ENCODE assay signal across 24 cellular contexts in the genomic region with DNA sequence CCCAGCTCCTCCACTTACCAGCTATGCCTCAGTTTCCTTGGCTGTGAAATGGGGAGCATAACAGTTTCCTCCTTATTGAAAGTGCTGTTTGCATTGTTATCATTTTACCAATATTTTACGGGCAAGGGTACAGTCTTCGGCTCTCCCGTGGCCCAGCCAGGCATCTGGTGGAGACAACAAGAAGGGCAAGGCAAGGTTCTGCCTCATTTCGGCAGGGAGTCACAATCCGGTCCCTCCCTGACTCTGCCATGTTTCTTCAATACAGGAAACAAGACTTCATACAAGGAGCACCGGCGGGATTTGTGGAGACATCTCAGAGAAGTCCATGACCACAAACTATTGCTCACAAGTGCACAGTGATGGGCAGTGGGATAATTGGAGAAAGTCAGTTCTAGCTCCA.
"Had no signal": no experiment of that assay in that cellular context is flagged by ENCODE, and none has a peak within 500 bp of the region (broad histone marks: within the 10 kb centered on the region; RNA-seq: fewer than 3 reads in every experiment).

No MANE protein-coding gene starts in this region.

- H3K9me3 ChIP-seq: left ventricle myocardium inferior, mucosa of descending colon, right lobe of liver, upper lobe of left lung had no signal

- H3K9me3 Mint-ChIP-seq: natural killer cell treated with Interleukin-12 subunit alpha and Interleukin-12 subunit beta and Interleukin-15 and Interleukin-18, amount 100 ng/mL, for 72 hours had no signal

- H3K79me2 ChIP-seq: parathyroid adenoma had no signal

- H3K4me3 Mint-ChIP-seq: immature natural killer cell; naive thymus-derived CD4-positive, alpha-beta T cell; natural killer cell treated with Interleukin-12 subunit alpha and Interleukin-12 subunit beta and Interleukin-15 and Interleukin-18, amount 100 ng/mL, for 72 hours; stimulated activated memory B cell treated with anti-CD40 and anti-IgM and Interleukin-4, amounts not matched to agents 10 μg/mL and 1 μg/mL and 100 μg/mL, for 72 hours; stimulated activated naive CD8-positive, alpha-beta T cell treated with anti-CD3 and anti-CD28 coated beads, Interleukin-15, amount 100 ng/mL, for 72 hours had no signal

- H3K4me3 ChIP-seq: left ventricle myocardium inferior, lung, mucosa of descending colon, psoas muscle, right lobe of liver, smooth muscle cell, tibial nerve, upper lobe of left lung had no signal

- H3K36me3 ChIP-seq: left ventricle myocardium inferior, right lobe of liver, tibial nerve, upper lobe of left lung had no signal

- H3K27me3 ChIP-seq: right lobe of liver, tibial nerve, upper lobe of left lung had no signal

- ATAC-seq: mucosa of descending colon; naive thymus-derived CD4-positive, alpha-beta T cell; natural killer cell treated with Interleukin-12 subunit alpha and Interleukin-12 subunit beta and Interleukin-15 and Interleukin-18, amount 100 ng/mL, for 72 hours; psoas muscle; right lobe of liver; stimulated activated memory B cell treated with anti-CD40 and anti-IgM and Interleukin-4, amounts not matched to agents 10 μg/mL and 1 μg/mL and 100 μg/mL, for 72 hours; stimulated activated naive CD8-positive, alpha-beta T cell treated with anti-CD3 and anti-CD28 coated beads, Interleukin-15, amount 100 ng/mL, for 72 hours had no signal

- H3K4me1 ChIP-seq: parathyroid adenoma, psoas muscle, right lobe of liver, tibial nerve had no signal

- H3K9ac ChIP-seq: parathyroid adenoma had no signal

- H2AFZ ChIP-seq: parathyroid adenoma had no signal

- DNase-seq: hypothalamus; immature natural killer cell; left ventricle myocardium inferior; mesendoderm; midbrain; mucosa of descending colon; naive thymus-derived CD4-positive, alpha-beta T cell; nucleus accumbens; psoas muscle; right lobe of liver; stimulated activated CD4-positive, alpha-beta T cell treated with anti-CD3 and anti-CD28 coated beads, Interleukin-1b, Interleukin-23, amount 100 ng/mL, for 48 hours; stimulated activated CD4-positive, alpha-beta T cell treated with anti-CD3 and anti-CD28 coated beads, Interleukin-2, amount 100 ng/mL, for 48 hours; stimulated activated CD4-positive, alpha-beta T cell treated with anti-CD3 and anti-CD28 coated beads, Interleukin-4, amount 100 ng/mL, for 4 hours; stimulated activated CD8-positive, alpha-beta memory T cell treated with anti-CD3 and anti-CD28 coated beads, Interleukin-4, amount 100 ng/mL, for 48 hours; stimulated activated naive CD4-positive, alpha-beta T cell treated with Interleukin-2 at 50 U/mL for 16 hours; stimulated activated naive CD8-positive, alpha-beta T cell treated with anti-CD3 and anti-CD28 coated beads, Interleukin-15, amount 100 ng/mL, for 72 hours; substantia nigra; upper lobe of left lung had no signal

- H3K4me2 ChIP-seq: smooth muscle cell had no signal

- H3K4me1 Mint-ChIP-seq: immature natural killer cell; naive thymus-derived CD4-positive, alpha-beta T cell; stimulated activated memory B cell treated with anti-CD40 and anti-IgM and Interleukin-4, amounts not matched to agents 10 μg/mL and 1 μg/mL and 100 μg/mL, for 72 hours had no signal

- H3K36me3 Mint-ChIP-seq: immature natural killer cell; natural killer cell treated with Interleukin-12 subunit alpha and Interleukin-12 subunit beta and Interleukin-15 and Interleukin-18, amount 100 ng/mL, for 72 hours; stimulated activated memory B cell treated with anti-CD40 and anti-IgM and Interleukin-4, amounts not matched to agents 10 μg/mL and 1 μg/mL and 100 μg/mL, for 72 hours had no signal

- H3K27ac ChIP-seq: left ventricle myocardium inferior, parathyroid adenoma, psoas muscle, right lobe of liver, tibial nerve, upper lobe of left lung had no signal

- H3K27ac Mint-ChIP-seq: immature natural killer cell; naive thymus-derived CD4-positive, alpha-beta T cell; natural killer cell treated with Interleukin-12 subunit alpha and Interleukin-12 subunit beta and Interleukin-15 and Interleukin-18, amount 100 ng/mL, for 72 hours; stimulated activated memory B cell treated with anti-CD40 and anti-IgM and Interleukin-4, amounts not matched to agents 10 μg/mL and 1 μg/mL and 100 μg/mL, for 72 hours; stimulated activated naive CD8-positive, alpha-beta T cell treated with anti-CD3 and anti-CD28 coated beads, Interleukin-15, amount 100 ng/mL, for 72 hours had no signal
